Comparison of ENCODE assay signal across 11 cellular contexts in genomic region chr16:88936008-88936912, GRCh38. TPM values are rescaled to one million over a fixed set of nuclear protein-coding genes. Genes with fewer than 3 reads are reported as not detected.
DNase-seq lines count a peak whose midpoint lies in the region; ATAC-seq, FAIRE-seq and TF ChIP-seq lines count a peak whose summit lies in the region.
"Had no signal": no experiment of that assay in that cellular context is flagged by ENCODE, and none has a peak within 500 bp of the region (broad histone marks: within the 10 kb centered on the region; RNA-seq: fewer than 3 reads in every experiment).

No MANE protein-coding gene starts in this region.

- H3K9me3 Mint-ChIP-seq in Calu3 (ENCODE audit: low read depth, unreplicated experiment): no peaks in the 10 kb centered on the region
- H3K9me3 Mint-ChIP-seq in naive B cell: no peaks in the 10 kb centered on the region
- H3K9me3 Mint-ChIP-seq: neural crest cell had no signal

- CTCF ChIA-PET in Calu3 (lab: Charles Lee): no interaction called here
- CTCF ChIA-PET in IMR-90 (lab: Yijun Ruan, JAX): no interaction called here
- CTCF ChIA-PET in GM12878 (lab: Yijun Ruan, JAX): interaction anchor here (0.7 to 1.4 kb wide), 4 partner anchors 124 to 235 kb away, joined by 3 to 4 read pairs (median 3); partner anchors contain the start of gene CDH15

- H3K27ac ChIP-seq in IMR-90 (ENCODE audit: insufficient read depth, low read length): no peak overlapping the region
- H3K27ac ChIP-seq in GM12878 (ENCODE audit: control insufficient read depth, insufficient read depth): peak overlapping the region; percentile 11; the same call in 1 of the 2 replicates
- no peak overlapping the region for H3K27ac ChIP-seq in MM.1S (ENCODE audit: low read length)
- no peak overlapping the region for H3K27ac ChIP-seq in ovary
- H3K27ac ChIP-seq: tibial artery had no signal

- H3K4ac ChIP-seq in IMR-90 (ENCODE audit: low read depth, low read length): no peak overlapping the region

- intact Hi-C loops in Calu3 (cut with micrococcal nuclease; ENCODE audit: unreplicated experiment) (no loop called here), IMR-90 (cut with micrococcal nuclease) (no loop called here), GM12878 (cut with micrococcal nuclease; ENCODE audit: unreplicated experiment) (loop anchor here (5.0 kb wide), 1 partner anchor 36 kb away; no protein-coding TSS in a partner anchor), ovary (cut with DNase I) (no loop called here)

- TF ChIP-seq EP300 in GM12878 (IDR thresholded peaks at IDR 0.05; ENCODE audit: borderline replicate concordance in 1 of 2, control insufficient read depth in 1 of 2, low read depth in 2 of 2, low read length in 2 of 2): no peak
- no peak for TF ChIP-seq EP300 in ovary (IDR thresholded peaks at IDR 0.05)

- POLR2A ChIA-PET in IMR-90 (lab: Charles Lee; ENCODE audit: unreplicated experiment) (no interaction called here), GM12878 (lab: Charles Lee) (no interaction called here)

- TF ChIP-seq POLR2A in IMR-90 (IDR thresholded peaks at IDR 0.05; ENCODE audit: low read depth, low read length) (no peak), GM12878 (IDR thresholded peaks at IDR 0.05; ENCODE audit: low read depth, low read length) (no peak), ovary (IDR thresholded peaks at IDR 0.05) (no peak)

- H3K27ac Mint-ChIP-seq in Calu3 (ENCODE audit: unreplicated experiment) (no peak overlapping the region), naive B cell (peak overlapping the region; percentile 74 to 94 (median 86))

- H2AK9ac ChIP-seq in IMR-90 (replicated peaks; ENCODE audit: low read depth, low read length, poor library complexity): peak overlapping the region; percentile 8

- H3K4me2 ChIP-seq in IMR-90 (ENCODE audit: low read depth, low read length) (no peak overlapping the region), GM12878 (ENCODE audit: control insufficient read depth, insufficient read depth) (peak overlapping the region; percentile 71), MM.1S (ENCODE audit: low read depth, low read length) (no peak overlapping the region)

- H3K79me1 ChIP-seq in IMR-90 (ENCODE audit: low read depth in 1 of 2, low read length in 2 of 2): no peaks in the 10 kb centered on the region

- DNase-seq in Calu3: peak; percentile 70
- DNase-seq in IMR-90: no peak
- DNase-seq in GM12878 (ENCODE audit: low read depth, low spot score): no peak
- DNase-seq in naive B cell: peak; percentile 74
- no peak for DNase-seq in activated CD8-positive, alpha-beta memory T cell treated with anti-CD3 and anti-CD28 coated beads, Interleukin-2, amount 50 U/mL, for 48 hours
- DNase-seq in MM.1S: no peak
- no peak for DNase-seq in ovary
- DNase-seq: effector CD4-positive, alpha-beta T cell had no signal

- no peak overlapping the region for H2BK20ac ChIP-seq in IMR-90 (ENCODE audit: low read depth, low read length)

- H3K79me2 ChIP-seq in GM12878 (ENCODE audit: control insufficient read depth, insufficient read depth, low read length): peaks cover 14% of the 10 kb centered on the region
- peaks cover 83% of the 10 kb centered on the region for H3K79me2 ChIP-seq in MM.1S (ENCODE audit: low read length)

- H3K9me1 ChIP-seq in IMR-90 (ENCODE audit: insufficient read depth, low read length): no peaks in the 10 kb centered on the region

- H3K56ac ChIP-seq in IMR-90 (ENCODE audit: extremely low read depth, insufficient read depth, low read length): no peak overlapping the region

- no peak overlapping the region for H2BK120ac ChIP-seq in IMR-90 (ENCODE audit: low read depth, low read length)

- H3K18ac ChIP-seq in IMR-90 (ENCODE audit: low read depth, low read length): no peak overlapping the region

- FAIRE-seq in GM12878 (lab: Jason Lieb, UNC): no peak

- H3K36me3 ChIP-seq in IMR-90 (ENCODE audit: control insufficient read depth, insufficient read depth, low read length) (no peaks in the 10 kb centered on the region), GM12878 (ENCODE audit: control insufficient read depth in 2 of 2, insufficient read depth in 2 of 2, low read length in 1 of 2) (peaks cover 0 to 2% of the 10 kb centered on the region in 2 experiments; a peak in 3 of 4 replicates), MM.1S (replicated peaks; ENCODE audit: insufficient read depth, low read length) (no peaks in the 10 kb centered on the region), ovary (no peaks in the 10 kb centered on the region)
- H3K36me3 ChIP-seq: tibial artery had no signal

- BruUV-seq in Calu3 (replicated peaks; lab: Mats Ljungman, UMichigan) (no TSS peak), IMR-90 (replicated peaks; lab: Mats Ljungman, UMichigan) (no TSS peak), GM12878 (replicated peaks; lab: Mats Ljungman, UMichigan) (no TSS peak)

- WGBS in IMR-90 (ENCODE audit: extremely low coverage in 2 of 2, insufficient read length in 1 of 2), 2 experiments: 33% methylated on average over 19 of the region's 38 CpGs; no CpG with 5 or more reads in 1 of the 2 experiments
- 27% methylated on average over 38 of the region's 38 CpGs for WGBS in GM12878 (ENCODE audit: insufficient coverage, insufficient replicate concordance, low lambda C conversion rate, missing lambda C conversion rate)
- 16 to 28% (median 18%) methylated on average over 36 to 38 of the region's 38 CpGs for WGBS in ovary, 3 donors

- in situ Hi-C loops in IMR-90 (cut with MboI; ENCODE audit: low sequenced_read_pairs): loop anchor here (10.0 kb wide), 1 partner anchor 279 kb away; the partner anchor contains the start of gene ZNF778
- in situ Hi-C loops in GM12878 (cut with MboI): loop anchor here (5.0 kb wide), 1 partner anchor 231 kb away; no protein-coding TSS in a partner anchor

- H4K20me1 ChIP-seq in IMR-90 (ENCODE audit: insufficient read depth, low read length) (no peaks in the 10 kb centered on the region), GM12878 (ENCODE audit: control insufficient read depth, insufficient read depth) (no peaks in the 10 kb centered on the region), MM.1S (ENCODE audit: insufficient read depth, low read length) (no peaks in the 10 kb centered on the region)

- H3K23ac ChIP-seq in IMR-90 (ENCODE audit: low read depth, low read length): no peak overlapping the region

- no peaks in the 10 kb centered on the region for H3K4me1 ChIP-seq in IMR-90 (ENCODE audit: control insufficient read depth, insufficient read depth, low read length)
- H3K4me1 ChIP-seq in GM12878 (ENCODE audit: control insufficient read depth, insufficient read depth, low read length): peaks cover 35% of the 10 kb centered on the region
- H3K4me1 ChIP-seq in MM.1S (ENCODE audit: low read length): no peaks in the 10 kb centered on the region
- peaks cover 3% of the 10 kb centered on the region for H3K4me1 ChIP-seq in ovary (ENCODE audit: insufficient read depth)

- H2AK5ac ChIP-seq in IMR-90 (ENCODE audit: low read depth, low read length): no peak overlapping the region

- H3K4me3 ChIP-seq in IMR-90 (ENCODE audit: insufficient read depth, low read depth, low read length) (no peak overlapping the region), GM12878 (no peak overlapping the region), MM.1S (ENCODE audit: low read length) (no peak overlapping the region), ovary (no peak overlapping the region)
- H3K4me3 ChIP-seq: tibial artery had no signal

- H3K9me2 ChIP-seq in MM.1S (replicated peaks; ENCODE audit: insufficient read depth, low read length): no peaks in the 10 kb centered on the region

- H3K4me3 Mint-ChIP-seq in Calu3 (ENCODE audit: low read depth, unreplicated experiment) (peak overlapping the region; percentile 37), naive B cell (peak overlapping the region; percentile 85 to 95 (median 90))
- H3K4me3 Mint-ChIP-seq: neural crest cell had no signal

- no peak overlapping the region for H2AFZ ChIP-seq in IMR-90 (replicated peaks; ENCODE audit: low read length, poor library complexity)
- no peak overlapping the region for H2AFZ ChIP-seq in GM12878 (ENCODE audit: control insufficient read depth, low read depth, low read length)
- no peak overlapping the region for H2AFZ ChIP-seq in MM.1S (ENCODE audit: low read length)

- H3K27me3 ChIP-seq in IMR-90 (ENCODE audit: control insufficient read depth, insufficient read depth, low read length) (peaks cover 59% of the 10 kb centered on the region), GM12878 (replicated peaks in 1 of 2; ENCODE audit: control insufficient read depth in 2 of 2, insufficient read depth in 2 of 2, low read length in 1 of 2) (peaks cover 0 to 1% of the 10 kb centered on the region in 2 experiments; a peak in 1 of 4 replicates), MM.1S (replicated peaks; ENCODE audit: insufficient read depth, low read length) (no peaks in the 10 kb centered on the region), ovary (peaks cover 10% of the 10 kb centered on the region)

- SMC1A ChIA-PET in GM12878 (lab: Charles Lee; ENCODE audit: uncharacterized antibody, unreplicated experiment): interaction anchor here (0.8 to 1.0 kb wide), 2 partner anchors 162 to 231 kb away, joined by 3 to 5 read pairs; no protein-coding TSS in a partner anchor

- dilution Hi-C loops in IMR-90 (cut with HindIII; ENCODE audit: low sequenced_read_pairs, unreplicated experiment): no loop called here

- H2BK15ac ChIP-seq in IMR-90 (ENCODE audit: low read depth, low read length): no peak overlapping the region

- ATAC-seq in IMR-90 (ENCODE audit: low read depth) (no peak), GM12878 (peak; percentile 54), naive B cell (ENCODE audit: low read depth in 2 of 2) (peak; percentile 47 to 56), HG02571 (IDR thresholded peaks at IDR 0.05; ENCODE audit: unreplicated experiment) (no peak)

- H3K14ac ChIP-seq in IMR-90 (replicated peaks; ENCODE audit: low read depth, low read length): no peak overlapping the region

- H4K8ac ChIP-seq in IMR-90 (ENCODE audit: low read depth in 2 of 2, low read length in 2 of 2): no peak overlapping the region

- H3F3A ChIP-seq in MM.1S (ENCODE audit: insufficient read depth, low read length): no peaks in the 10 kb centered on the region

- TF ChIP-seq RAD21 in IMR-90 (IDR thresholded peaks at IDR 0.05; ENCODE audit: low read length) (no peak), GM12878 (IDR thresholded peaks at IDR 0.05; ENCODE audit: insufficient read depth, low read depth, low read length) (peak; percentile 46)

- H3K4me1 Mint-ChIP-seq in Calu3 (ENCODE audit: low read depth, unreplicated experiment): no peaks in the 10 kb centered on the region
- H3K4me1 Mint-ChIP-seq in naive B cell: peaks cover 14 to 45% (median 32%) of the 10 kb centered on the region in 3 donors
- H3K4me1 Mint-ChIP-seq: neural crest cell had no signal

- TF ChIP-seq CTCF in Calu3 (IDR thresholded peaks at IDR 0.05; ENCODE audit: unreplicated experiment) (peak; percentile 47), IMR-90 (conservative IDR thresholded peaks at IDR 0.05; ENCODE audit: low read depth, low read length) (no peak), GM12878 (IDR thresholded peaks at IDR 0.05 in 2 of 3, conservative IDR thresholded peaks at IDR 0.05 in 1 of 3; ENCODE audit: control insufficient read depth in 2 of 3, extremely low read depth in 1 of 3, insufficient read depth in 1 of 3, low read depth in 3 of 3, low read length in 3 of 3) (peak; percentile 35 to 51 (median 48); a peak in 5 of 6 replicates), MM.1S (IDR thresholded peaks at IDR 0.05; ENCODE audit: low read length) (no peak), ovary (IDR thresholded peaks at IDR 0.05) (no peak)

- peaks cover 67% of the 10 kb centered on the region for H3K27me3 Mint-ChIP-seq in Calu3 (ENCODE audit: unreplicated experiment)
- H3K27me3 Mint-ChIP-seq in naive B cell: no peaks in the 10 kb centered on the region

- no peak overlapping the region for H4K5ac ChIP-seq in IMR-90 (ENCODE audit: low read depth, low read length)

- H3K9ac ChIP-seq in IMR-90 (ENCODE audit: low read depth, low read length): no peak overlapping the region
- no peak overlapping the region for H3K9ac ChIP-seq in GM12878 (ENCODE audit: control insufficient read depth, insufficient read depth, low read length)
- H3K9ac ChIP-seq in MM.1S (ENCODE audit: low read length): no peak overlapping the region

- H3K36me3 Mint-ChIP-seq in Calu3 (ENCODE audit: insufficient read depth, unreplicated experiment): peaks cover 5% of the 10 kb centered on the region
- no peaks in the 10 kb centered on the region for H3K36me3 Mint-ChIP-seq in naive B cell

- H4K91ac ChIP-seq in IMR-90 (ENCODE audit: insufficient read depth, low read depth, low read length): no peak overlapping the region

- RAD21 ChIA-PET in GM12878 (lab: Charles Lee; ENCODE audit: unreplicated experiment): interaction anchor here (1.5 kb wide), 1 partner anchor 231 kb away, joined by 4 read pairs; no protein-coding TSS in a partner anchor

- H2BK5ac ChIP-seq in IMR-90 (ENCODE audit: low read depth, low read length, poor library complexity, severe bottlenecking): no peak overlapping the region

- H3K9me3 ChIP-seq in IMR-90 (ENCODE audit: control insufficient read depth, insufficient read depth, low read length) (no peaks in the 10 kb centered on the region), GM12878 (replicated peaks; ENCODE audit: control insufficient read depth, insufficient read depth, low read length) (no peaks in the 10 kb centered on the region), MM.1S (replicated peaks; ENCODE audit: insufficient read depth, low read length) (no peaks in the 10 kb centered on the region), ovary (no peaks in the 10 kb centered on the region)
- H3K9me3 ChIP-seq: tibial artery had no signal

RNA-seq across cellular contexts. Expression of gene CBFA2T3, which starts 40.7 kb away (rescaled TPM):
- not detected in 2 replicates for total RNA-seq in Calu3 (2022)
- total RNA-seq in IMR-90 (2012; rRNA removed): not detected in 2 replicates
- polyA plus RNA-seq in IMR-90 (2012; rRNA removed): not detected in 2 replicates
- polyA plus RNA-seq in IMR-90 (2012; cell fraction: cytosol; rRNA removed): not detected in 2 replicates
- polyA plus RNA-seq in IMR-90 (2012; cell fraction: nucleus; rRNA removed; ENCODE audit: low replicate concordance): 0.03 TPM in 1 of 2 replicates, not detected in the other
- total RNA-seq in GM12878 (2013; cell fraction: nucleolus; rRNA removed): 44.9 and 56.6 TPM in 2 replicates
- total RNA-seq in GM12878 (2014; rRNA removed): 2.3 and 2.8 TPM in 2 replicates
- total RNA-seq in GM12878 (2014; rRNA removed; fragmentation: Illumina TruSeq; extraction: Trizol): 1.3 and 1.5 TPM in 2 replicates
- 35.4 and 42.6 TPM in 2 replicates for total RNA-seq in GM12878 (2021)
- polyA plus RNA-seq in GM12878 (2011; ENCODE audit: low read depth): 4.5 TPM
- polyA plus RNA-seq in GM12878 (2011; rRNA removed): 0.75 and 1.6 TPM in 2 replicates
- polyA plus RNA-seq in GM12878 (2011; cell fraction: cytosol; rRNA removed): 1.8 and 2.5 TPM in 2 replicates
- 18.7 and 22.6 TPM in 2 replicates for polyA plus RNA-seq in GM12878 (2011; cell fraction: nucleus; rRNA removed)
- 12.9 and 17.4 TPM in 2 replicates for polyA plus RNA-seq in GM12878 (2012)
- polyA plus RNA-seq in GM12878 (2014; fragmentation: Illumina TruSeq; extraction: Trizol): 5.6 and 6.6 TPM in 2 replicates
- 1 to 10 TPM in 1 of 2 experiments, under 1 TPM in 1; 0.69 to 1.5 TPM for polyA plus RNA-seq in GM12878 (2014; fragmentation: Nextera tagmentation; extraction: Ambion mirVana)
- polyA plus RNA-seq in GM12878 (2014; rRNA removed): 10.2 and 15.6 TPM in 2 replicates
- polyA plus RNA-seq in GM12878 (2016; fragmentation: Nextera tagmentation; extraction: Ambion mirVana): 10 to 100 TPM; 14.2 to 14.9 TPM
- 1.7 and 7.0 TPM in 2 replicates for polyA minus RNA-seq in GM12878 (2011; rRNA and poly(A)+ RNA removed)
- 4.5 and 5.3 TPM in 2 replicates for polyA minus RNA-seq in GM12878 (2011; cell fraction: cytosol; rRNA and poly(A)+ RNA removed)
- 4.8 and 7.7 TPM in 2 replicates for polyA minus RNA-seq in GM12878 (2011; cell fraction: nucleus; rRNA and poly(A)+ RNA removed)
- polyA plus RNA-seq in naive B cell (ENCODE audit: low read depth in 6 of 6): 10 to 100 TPM in 3 of 6 donors, 1 to 10 TPM in 2, under 1 TPM in 1; 0.14 to 19.0 (median 10.0) TPM
- 1 to 10 TPM in 3 of 7 donors, under 1 TPM in 3, not detected in 1; 0.53 to 2.8 (median 0.96) TPM for total RNA-seq in ovary
- 1 to 10 TPM; 1.2 to 1.9 TPM for polyA plus RNA-seq in ovary

Comparison
In these comparisons a context has a peak if more than half of its experiments do, and no peak if none do; other contexts are left out.
1. DNase-seq: peak in Calu3 (single experiment) and naive B cell (single experiment); none in IMR-90 (single experiment), GM12878 (single experiment), activated CD8-positive, alpha-beta memory T cell treated with anti-CD3 and anti-CD28 coated beads, Interleukin-2, amount 50 U/mL, for 48 hours (single experiment), MM.1S (single experiment) and ovary (0 of 5).
2. CTCF ChIP-seq: peak in Calu3 (single experiment) and GM12878 (3 of 3); none in IMR-90 (single experiment), MM.1S (single experiment) and ovary (0 of 3).
3. ATAC-seq: peak in GM12878 (single experiment) and naive B cell (2 of 2); none in IMR-90 (single experiment) and HG02571 (single experiment).